In genomic region chr10:22665329-22665728, GRCh38 we compare ENCODE assay signal across 16 cellular contexts. TPM values are rescaled to one million over a fixed set of nuclear protein-coding genes. Genes with fewer than 3 reads are reported as not detected.
DNase-seq lines count a peak whose midpoint lies in the region; ATAC-seq and TF ChIP-seq lines count a peak whose summit lies in the region.
"Had no signal": no experiment of that assay in that cellular context is flagged by ENCODE, and none has a peak within 500 bp of the region (broad histone marks: within the 10 kb centered on the region; RNA-seq: fewer than 3 reads in every experiment).

No MANE protein-coding gene starts in this region.

- no peak for DNase-seq in activated T-cell treated with anti-CD3 and anti-CD28 coated beads, Interleukin-2, amount 50 U/mL, for 72 hours
- DNase-seq in activated T-cell treated with anti-CD3 and anti-CD28 coated beads, Interleukin-2, amount 50 U/mL, for 1 hour: no peak
- no peak for DNase-seq in CD8-positive, alpha-beta memory T cell
- no peak for DNase-seq in activated naive CD8-positive, alpha-beta T cell treated with anti-CD3 and anti-CD28 coated beads for 36 hours
- no peak for DNase-seq in natural killer cell treated with Interleukin-12 subunit alpha and Interleukin-12 subunit beta and Interleukin-15 and Interleukin-18, amount 100 ng/mL, for 72 hours (ENCODE audit: low spot score)
- DNase-seq in NCI-H510A treated with DMSO at 0.1 percent for 48 hours (lab: John Stamatoyannopoulos, UW): no peak
- DNase-seq in glomerular visceral epithelial cell (ENCODE audit: extremely low spot score): no peak
- no peak for DNase-seq in stomach
- DNase-seq: H7, Karpas-422, NCI-H1105 treated with DMSO at 0.1 percent for 48 hours, NCI-H187, NCI-H446, NCI-H748 treated with DMSO at 0.1 percent for 48 hours, PC-3 had no signal

- TF ChIP-seq CTCF in stomach (IDR thresholded peaks at IDR 0.05): no peak

- POLR2A ChIA-PET in CD8-positive, alpha-beta memory T cell (lab: Charles Lee): no interaction called here

- no peak for TF ChIP-seq POLR2A in stomach (IDR thresholded peaks at IDR 0.05)

- H3K4me3 ChIP-seq in CD8-positive, alpha-beta memory T cell (ENCODE audit: low read length): no peak overlapping the region
- H3K4me3 ChIP-seq in stomach: no peak overlapping the region

- H3K36me3 ChIP-seq in CD8-positive, alpha-beta memory T cell (ENCODE audit: insufficient read depth, low read length): no peaks in the 10 kb centered on the region
- H3K36me3 ChIP-seq in stomach: no peaks in the 10 kb centered on the region

- H3K9me3 ChIP-seq in CD8-positive, alpha-beta memory T cell (ENCODE audit: low read length): no peaks in the 10 kb centered on the region
- no peaks in the 10 kb centered on the region for H3K9me3 ChIP-seq in stomach

- CTCF ChIA-PET in CD8-positive, alpha-beta memory T cell (lab: Charles Lee): interaction anchor here (1.3 kb wide), 1 partner anchor 10 kb away, joined by 5 read pairs; no protein-coding TSS in a partner anchor

- peaks cover 83% of the 10 kb centered on the region for H3K4me1 Mint-ChIP-seq in activated T-cell treated with anti-CD3 and anti-CD28 coated beads, Interleukin-2, amount 50 U/mL, for 72 hours (ENCODE audit: low read depth)
- H3K4me1 Mint-ChIP-seq in CD8-positive, alpha-beta memory T cell: peaks cover 81 to 99% (median 99%) of the 10 kb centered on the region in 3 donors
- H3K4me1 Mint-ChIP-seq in activated naive CD8-positive, alpha-beta T cell treated with anti-CD3 and anti-CD28 coated beads for 36 hours: peaks cover 80% of the 10 kb centered on the region
- peaks cover 51 to 85% of the 10 kb centered on the region in 2 donors for H3K4me1 Mint-ChIP-seq in natural killer cell treated with Interleukin-12 subunit alpha and Interleukin-12 subunit beta and Interleukin-15 and Interleukin-18, amount 100 ng/mL, for 72 hours (ENCODE audit: low read depth in 2 of 2)

- WGBS in stomach, 5 donors: 93 to 97% (median 95%) methylated on average over 2 of the region's 2 CpGs

- intact Hi-C loops in stomach (cut with DNase I; ENCODE audit: low total_unique reads): no loop called here

- H3K27me3 Mint-ChIP-seq in activated T-cell treated with anti-CD3 and anti-CD28 coated beads, Interleukin-2, amount 50 U/mL, for 72 hours (ENCODE audit: low read depth): no peaks in the 10 kb centered on the region
- no peaks in the 10 kb centered on the region for H3K27me3 Mint-ChIP-seq in CD8-positive, alpha-beta memory T cell
- no peaks in the 10 kb centered on the region for H3K27me3 Mint-ChIP-seq in activated naive CD8-positive, alpha-beta T cell treated with anti-CD3 and anti-CD28 coated beads for 36 hours
- H3K27me3 Mint-ChIP-seq in natural killer cell treated with Interleukin-12 subunit alpha and Interleukin-12 subunit beta and Interleukin-15 and Interleukin-18, amount 100 ng/mL, for 72 hours: no peaks in the 10 kb centered on the region

- ATAC-seq in activated T-cell treated with anti-CD3 and anti-CD28 coated beads, Interleukin-2, amount 50 U/mL, for 72 hours (replicated peaks in 1 of 2): no peak
- no peak for ATAC-seq in natural killer cell treated with Interleukin-12 subunit alpha and Interleukin-12 subunit beta and Interleukin-15 and Interleukin-18, amount 100 ng/mL, for 72 hours
- ATAC-seq: PC-3 had no signal

- no peaks in the 10 kb centered on the region for H3K27me3 ChIP-seq in CD8-positive, alpha-beta memory T cell (ENCODE audit: insufficient read depth, low read length, poor library complexity, severe bottlenecking)
- no peaks in the 10 kb centered on the region for H3K27me3 ChIP-seq in stomach

- no peak for TF ChIP-seq EP300 in stomach (IDR thresholded peaks at IDR 0.05)

- no peaks in the 10 kb centered on the region for H3K9me3 Mint-ChIP-seq in activated T-cell treated with anti-CD3 and anti-CD28 coated beads, Interleukin-2, amount 50 U/mL, for 72 hours
- H3K9me3 Mint-ChIP-seq in CD8-positive, alpha-beta memory T cell: no peaks in the 10 kb centered on the region
- peaks cover 1% of the 10 kb centered on the region for H3K9me3 Mint-ChIP-seq in activated naive CD8-positive, alpha-beta T cell treated with anti-CD3 and anti-CD28 coated beads for 36 hours
- no peaks in the 10 kb centered on the region for H3K9me3 Mint-ChIP-seq in natural killer cell treated with Interleukin-12 subunit alpha and Interleukin-12 subunit beta and Interleukin-15 and Interleukin-18, amount 100 ng/mL, for 72 hours
- H3K9me3 Mint-ChIP-seq: CD14-positive monocyte had no signal

- peak overlapping the region in 1 of 2 donors; percentile 46 for H3K4me3 Mint-ChIP-seq in activated T-cell treated with anti-CD3 and anti-CD28 coated beads, Interleukin-2, amount 50 U/mL, for 72 hours
- peak overlapping the region; percentile 28 to 91 (median 57) for H3K4me3 Mint-ChIP-seq in CD8-positive, alpha-beta memory T cell
- H3K4me3 Mint-ChIP-seq in activated naive CD8-positive, alpha-beta T cell treated with anti-CD3 and anti-CD28 coated beads for 36 hours: no peak overlapping the region
- no peak overlapping the region for H3K4me3 Mint-ChIP-seq in natural killer cell treated with Interleukin-12 subunit alpha and Interleukin-12 subunit beta and Interleukin-15 and Interleukin-18, amount 100 ng/mL, for 72 hours
- H3K4me3 Mint-ChIP-seq: CD14-positive monocyte had no signal

- H3K4me1 ChIP-seq in CD8-positive, alpha-beta memory T cell (ENCODE audit: insufficient read depth, low read length): peaks cover 93% of the 10 kb centered on the region
- peaks cover 0 to 58% (median 22%) of the 10 kb centered on the region in 4 donors for H3K4me1 ChIP-seq in stomach

- no peak overlapping the region for H3K27ac ChIP-seq in CD8-positive, alpha-beta memory T cell (ENCODE audit: low read depth, low read length)
- H3K27ac ChIP-seq in stomach: peak overlapping the region in 1 of 5 donors; percentile 71

- H3K36me3 Mint-ChIP-seq in activated T-cell treated with anti-CD3 and anti-CD28 coated beads, Interleukin-2, amount 50 U/mL, for 72 hours (ENCODE audit: insufficient read depth in 2 of 2): no peaks in the 10 kb centered on the region
- H3K36me3 Mint-ChIP-seq in CD8-positive, alpha-beta memory T cell: peaks cover 0 to 7% (median 2%) of the 10 kb centered on the region in 3 donors
- H3K36me3 Mint-ChIP-seq in activated naive CD8-positive, alpha-beta T cell treated with anti-CD3 and anti-CD28 coated beads for 36 hours: peaks cover 21% of the 10 kb centered on the region
- no peaks in the 10 kb centered on the region for H3K36me3 Mint-ChIP-seq in natural killer cell treated with Interleukin-12 subunit alpha and Interleukin-12 subunit beta and Interleukin-15 and Interleukin-18, amount 100 ng/mL, for 72 hours

- peak overlapping the region; percentile 72 for H3K27ac Mint-ChIP-seq in activated T-cell treated with anti-CD3 and anti-CD28 coated beads, Interleukin-2, amount 50 U/mL, for 72 hours
- H3K27ac Mint-ChIP-seq in CD8-positive, alpha-beta memory T cell: peak overlapping the region; percentile 67 to 98 (median 85)
- peak overlapping the region; percentile 48 for H3K27ac Mint-ChIP-seq in activated naive CD8-positive, alpha-beta T cell treated with anti-CD3 and anti-CD28 coated beads for 36 hours
- peak overlapping the region; percentile 48 to 84 for H3K27ac Mint-ChIP-seq in natural killer cell treated with Interleukin-12 subunit alpha and Interleukin-12 subunit beta and Interleukin-15 and Interleukin-18, amount 100 ng/mL, for 72 hours
- H3K27ac Mint-ChIP-seq: CD14-positive monocyte had no signal

RNA-seq across cellular contexts. Expression of gene PIP4K2A, which starts 49.0 kb away (rescaled TPM):
- total RNA-seq in activated T-cell treated with anti-CD3 and anti-CD28 coated beads, Interleukin-2, amount 50 U/mL, for 72 hours: 100 to 1,000 TPM; 104 to 138 TPM
- total RNA-seq in CD8-positive, alpha-beta memory T cell: 100 to 1,000 TPM; 116 to 130 TPM
- polyA plus RNA-seq in CD8-positive, alpha-beta memory T cell: 120 TPM
- 100 to 1,000 TPM; 111 to 118 TPM for total RNA-seq in activated naive CD8-positive, alpha-beta T cell treated with anti-CD3 and anti-CD28 coated beads for 36 hours
- 100 to 1,000 TPM; 149 to 152 TPM for total RNA-seq in natural killer cell treated with Interleukin-12 subunit alpha and Interleukin-12 subunit beta and Interleukin-15 and Interleukin-18, amount 100 ng/mL, for 72 hours
- total RNA-seq in stomach: 10 to 100 TPM in 4 of 5 donors, 1 to 10 TPM in 1; 6.7 to 61.3 (median 18.3) TPM
- 10 to 100 TPM in 1 of 3 donors, 1 to 10 TPM in 2; 8.0 to 12.1 (median 9.4) TPM for polyA plus RNA-seq in stomach

Comparison
In these comparisons a context has a peak if more than half of its experiments do, and no peak if none do; other contexts are left out.
1. H3K4me3 Mint-ChIP-seq: peak in CD8-positive, alpha-beta memory T cell (7 of 7); none in activated naive CD8-positive, alpha-beta T cell treated with anti-CD3 and anti-CD28 coated beads for 36 hours (single experiment) and natural killer cell treated with Interleukin-12 subunit alpha and Interleukin-12 subunit beta and Interleukin-15 and Interleukin-18, amount 100 ng/mL, for 72 hours (single experiment).
2. Peak in every context shown above with its lines, with median percentiles within 50 percentile points of each other: H3K27ac Mint-ChIP-seq.